ENCODE assay signal across 8 cellular contexts in genomic region chr4:154491731-154492249, GRCh38. TPM values are rescaled to one million over a fixed set of nuclear protein-coding genes. Genes with fewer than 3 reads are reported as not detected.
DNase-seq lines count a peak whose midpoint lies in the region; ATAC-seq and TF ChIP-seq lines count a peak whose summit lies in the region.

A gene with protein sequence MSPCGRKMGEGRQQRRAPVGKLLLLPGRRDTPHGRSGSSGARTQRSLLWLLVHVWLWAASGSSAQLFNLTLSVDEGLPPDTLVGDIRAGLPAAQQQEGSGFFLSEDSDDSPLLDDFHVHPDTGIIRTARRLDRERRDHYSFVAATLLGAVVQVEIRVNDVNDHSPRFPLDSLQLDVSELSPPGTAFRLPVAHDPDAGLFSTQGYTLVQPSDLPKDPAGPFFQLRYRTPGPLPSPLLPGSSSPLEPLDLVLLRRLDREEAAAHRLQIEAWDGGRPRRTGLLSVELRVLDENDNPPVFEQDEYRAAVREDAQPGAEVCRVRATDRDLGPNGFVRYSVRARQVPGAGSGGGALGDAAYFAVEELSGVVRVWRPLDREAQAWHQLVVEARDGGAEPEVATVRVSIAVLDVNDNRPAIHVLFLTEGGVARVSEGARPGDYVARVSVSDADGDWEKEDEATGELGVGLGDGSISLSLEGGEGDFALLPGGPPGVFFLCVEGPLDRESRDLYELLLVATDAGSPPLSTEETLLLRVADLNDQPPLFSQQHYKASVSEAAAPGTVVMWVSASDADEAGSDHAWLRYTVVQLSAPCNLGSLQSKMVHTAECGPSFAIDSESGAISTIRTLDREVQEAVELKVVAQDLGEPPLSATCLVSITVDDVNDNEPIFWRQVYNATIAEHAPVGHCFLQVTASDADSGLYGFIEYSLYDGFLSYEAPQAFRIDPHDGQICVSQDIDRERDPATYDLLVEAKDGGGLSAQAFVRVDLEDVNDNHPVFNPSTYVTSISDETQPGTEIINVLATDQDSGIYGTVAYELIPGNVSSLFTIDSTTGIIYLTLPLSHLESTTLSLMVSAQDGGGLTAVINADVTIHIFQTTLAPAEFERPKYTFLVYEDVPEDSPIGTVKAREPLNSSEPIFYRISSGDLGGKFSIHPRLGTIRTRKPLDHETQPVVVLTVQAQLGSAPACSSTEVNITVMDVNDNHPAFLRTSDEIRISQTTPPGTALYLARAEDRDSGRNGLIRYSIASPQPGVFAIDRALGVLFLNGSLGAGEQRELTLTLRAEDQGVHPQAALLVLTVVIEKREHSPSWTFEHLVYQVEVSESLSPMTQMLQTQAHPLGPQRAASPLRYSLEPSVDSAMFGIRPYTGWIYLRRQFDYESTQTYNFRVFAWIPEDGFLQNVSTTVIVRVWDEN (N-terminal part only) (minus strand): TSS chr4:154491799. CDS start chr4:154491355, 444 bp downstream.

- H4K8ac ChIP-seq in mesendoderm (ENCODE audit: low read depth, low read length), result no peak within 1 kb of the TSS

- H3K79me2 ChIP-seq in mesendoderm (ENCODE audit: control insufficient read depth, insufficient read depth, low read length), result no peaks in the 10 kb centered on the region

- H2BK15ac ChIP-seq in mesendoderm (replicated peaks; ENCODE audit: low read depth), result no peak within 1 kb of the TSS

- H3K18ac ChIP-seq in mesendoderm (ENCODE audit: low read length), result no peak within 1 kb of the TSS

- peaks cover 18% of the 10 kb centered on the region for H3K4me1 Mint-ChIP-seq in chondrocyte (ENCODE audit: low read depth)

- H4K5ac ChIP-seq in mesendoderm (ENCODE audit: low read length), result no peak within 1 kb of the TSS

- ATAC-seq in HG02678 (IDR thresholded peaks at IDR 0.05; ENCODE audit: unreplicated experiment), result peak; percentile 57

- no peak within 1 kb of the TSS for H3K4ac ChIP-seq in mesendoderm (ENCODE audit: low read depth, low read length)

- no peak within 1 kb of the TSS for H2AK5ac ChIP-seq in mesendoderm (ENCODE audit: low read length)

- no peak within 1 kb of the TSS for H2BK5ac ChIP-seq in mesendoderm (ENCODE audit: low read length)

- no peak within 1 kb of the TSS for H2BK120ac ChIP-seq in mesendoderm (ENCODE audit: low read depth, low read length)

- in situ Hi-C loops in GM13976 (cut with MboI; ENCODE audit: low sequenced_read_pairs, unreplicated experiment), result no loop called here

- H3K4me3 ChIP-seq in mesendoderm (ENCODE audit: low read length), result peak within 1 kb of the TSS; percentile 6
- H3K4me3 ChIP-seq in urinary bladder (ENCODE audit: low read depth, low read length), result peak within 1 kb of the TSS; percentile 37

- H3K27me3 ChIP-seq in mesendoderm (ENCODE audit: insufficient read depth, low read length, poor library complexity), result peaks cover 18% of the 10 kb centered on the region

- no peak within 1 kb of the TSS for H3K27ac Mint-ChIP-seq in chondrocyte (ENCODE audit: unreplicated experiment)

- peaks cover 2% of the 10 kb centered on the region for H3K36me3 Mint-ChIP-seq in chondrocyte (ENCODE audit: low read depth)

- TF ChIP-seq CTCF in GM13976 (IDR thresholded peaks at IDR 0.05; ENCODE audit: borderline replicate concordance, control extremely low read depth, extremely low read depth, insufficient read depth, missing control alignments) (no peak), chondrocyte (IDR thresholded peaks at IDR 0.05) (no peak)

- H3K4me2 ChIP-seq in mesendoderm (ENCODE audit: low read length), result peak within 1 kb of the TSS; percentile 48

- H3K27ac ChIP-seq in mesendoderm (ENCODE audit: low read depth, low read length) (no peak within 1 kb of the TSS), urinary bladder (ENCODE audit: low read depth) (no peak within 1 kb of the TSS)

- DNase-seq in 8988T, result peak; percentile 62
- peak; percentile 53 for DNase-seq in GM13976 (ENCODE audit: low spot score)
- DNase-seq in NOMO-1 treated with DMSO at 0.1 percent for 48 hours (lab: John Stamatoyannopoulos, UW; ENCODE audit: unreplicated experiment), result peak; percentile 44
- no peak for DNase-seq in chondrocyte (ENCODE audit: low spot score)
- peak; percentile 50 for DNase-seq in mesendoderm
- DNase-seq in HPDE6-E6E7 (ENCODE audit: extremely low spot score), result no peak

- WGBS in mesendoderm (ENCODE audit: extremely low coverage, insufficient coverage, low lambda C conversion rate), result no CpG with 5 or more reads among the region's 42 CpGs
- WGBS in urinary bladder, result under 1% methylated on average over 42 of the region's 42 CpGs

- peaks cover 65% of the 10 kb centered on the region for H3K27me3 Mint-ChIP-seq in chondrocyte (ENCODE audit: low read depth)

- H3K4me3 Mint-ChIP-seq in chondrocyte (ENCODE audit: unreplicated experiment), result peak within 1 kb of the TSS; percentile 69

- no peaks in the 10 kb centered on the region for H3K9me3 Mint-ChIP-seq in chondrocyte (ENCODE audit: low read depth)

- H3K9ac ChIP-seq in mesendoderm (ENCODE audit: low read length), result no peak within 1 kb of the TSS

- no peaks in the 10 kb centered on the region for H3K79me1 ChIP-seq in mesendoderm (ENCODE audit: low read length)

- H3K4me1 ChIP-seq in mesendoderm (ENCODE audit: control insufficient read depth, low read depth, low read length), result no peaks in the 10 kb centered on the region
- no peaks in the 10 kb centered on the region for H3K4me1 ChIP-seq in urinary bladder (ENCODE audit: insufficient read depth)

- H3K56ac ChIP-seq in mesendoderm (ENCODE audit: low read length), result peak within 1 kb of the TSS; percentile 45

- H3K36me3 ChIP-seq in mesendoderm (ENCODE audit: control insufficient read depth, insufficient read depth, low read length) (no peaks in the 10 kb centered on the region), urinary bladder (ENCODE audit: insufficient read depth) (no peaks in the 10 kb centered on the region)

- H3K23ac ChIP-seq in mesendoderm (ENCODE audit: low read length), result no peak within 1 kb of the TSS

RNA-seq across cellular contexts. Expression of the gene that starts here (rescaled TPM):
- total RNA-seq in chondrocyte (0.39 TPM in 1 of 3 replicates, not detected in the others), urinary bladder (14.0 TPM)
- polyA plus RNA-seq in mesendoderm (2013, experiment 1 of 2), result 0.17 TPM
- 0.18 TPM for polyA plus RNA-seq in mesendoderm (2013, experiment 2 of 2)
- 1.2 TPM for polyA plus RNA-seq in urinary bladder

Comparison
In these comparisons a context has a peak if more than half of its experiments do, and no peak if none do; other contexts are left out.
1. RNA of the gene that starts here (total RNA-seq): 14.0 TPM in urinary bladder (single experiment); 0.39 TPM in chondrocyte; every median in the first group is over 10 times any median in the second.
2. DNase-seq: peak in 8988T (single experiment), GM13976 (single experiment), NOMO-1 treated with DMSO at 0.1 percent for 48 hours (single experiment) and mesendoderm (single experiment); none in chondrocyte (single experiment) and HPDE6-E6E7 (single experiment).